ENCODE assay signal across 24 cellular contexts in the genomic region with DNA sequence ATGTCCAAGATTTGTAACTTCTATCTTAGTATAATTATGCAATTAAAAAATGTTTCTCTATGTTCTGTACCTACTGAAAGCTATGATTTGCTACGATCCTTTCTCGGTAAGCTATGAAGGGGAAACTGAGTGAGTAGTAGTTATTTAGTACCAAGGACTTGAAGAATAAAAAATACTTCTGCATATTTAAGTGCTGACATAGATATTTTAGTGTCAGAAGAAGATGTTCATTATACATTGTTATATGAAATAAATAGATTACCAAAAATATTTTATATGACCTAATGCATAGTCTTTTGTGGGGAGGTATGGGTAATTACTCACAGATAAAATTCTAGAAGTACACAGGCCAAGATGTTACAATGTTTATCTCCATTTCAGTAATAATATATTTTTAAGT. TPM values are rescaled to one million over a fixed set of nuclear protein-coding genes. Genes with fewer than 3 reads are reported as not detected.
DNase-seq lines count a peak whose midpoint lies in the region; ATAC-seq, FAIRE-seq and TF ChIP-seq lines count a peak whose summit lies in the region.
"Had no signal": no experiment of that assay in that cellular context is flagged by ENCODE, and none has a peak within 500 bp of the region (broad histone marks: within the 10 kb centered on the region; RNA-seq: fewer than 3 reads in every experiment).

No MANE protein-coding gene starts in this region.

- H3K9ac ChIP-seq in HepG2 (ENCODE audit: insufficient read depth, low read depth, low read length), result no peak overlapping the region
- H3K9ac ChIP-seq: BLaER1 had no signal

- H3K4me2 ChIP-seq in HepG2 (ENCODE audit: low read depth, low read length), result no peak overlapping the region
- H3K4me2 ChIP-seq: BLaER1 had no signal

- H3K27me3 ChIP-seq in HepG2 (ENCODE audit: control insufficient read depth in 1 of 2, insufficient read depth in 2 of 2, low read length in 2 of 2) (no peaks in the 10 kb centered on the region), right lobe of liver (no peaks in the 10 kb centered on the region)
- H3K27me3 ChIP-seq: BE2C, BLaER1 had no signal

- no peak for TF ChIP-seq EP300 in HepG2 (IDR thresholded peaks at IDR 0.05; ENCODE audit: low read depth in 2 of 2, low read length in 2 of 2)
- TF ChIP-seq EP300 in HepG2 (CRISPR knock-in tag; IDR thresholded peaks at IDR 0.05; ENCODE audit: borderline replicate concordance), result no peak

- TF ChIP-seq RAD21 in HepG2 (CRISPR knock-in tag; IDR thresholded peaks at IDR 0.05), result no peak

- H3K27ac ChIP-seq in HepG2 (ENCODE audit: extremely low read length, insufficient read depth, low read length) (no peak overlapping the region), right lobe of liver (no peak overlapping the region), VCaP (peak overlapping the region; percentile 62)
- H3K27ac ChIP-seq: 22Rv1, BLaER1 had no signal

- H4K20me1 ChIP-seq in HepG2 (ENCODE audit: insufficient read depth, low read length), result no peaks in the 10 kb centered on the region
- H4K20me1 ChIP-seq: BLaER1 had no signal

- TF ChIP-seq CTCF in HepG2 (CRISPR knock-in tag; IDR thresholded peaks at IDR 0.05), result no peak
- no peak for TF ChIP-seq CTCF in right lobe of liver (IDR thresholded peaks at IDR 0.05)
- no peak for TF ChIP-seq CTCF in VCaP (conservative IDR thresholded peaks at IDR 0.05)

- no TSS peak for BruUV-seq in HepG2 (replicated peaks; lab: Mats Ljungman, UMichigan)

- no peaks in the 10 kb centered on the region for H3K9me3 ChIP-seq in HepG2 (ENCODE audit: low read length)
- H3K9me3 ChIP-seq in right lobe of liver, result no peaks in the 10 kb centered on the region
- H3K9me3 ChIP-seq: BE2C, BLaER1 had no signal

- H2AFZ ChIP-seq in HepG2 (ENCODE audit: low read length), result no peak overlapping the region

- in situ Hi-C loops in HepG2 (cut with HindIII; ENCODE audit: extremely low pct_ligation_motif_present, low pct_unique_long_range_greater_than_20kb), result no loop called here

- TF ChIP-seq POLR2A in HepG2 (IDR thresholded peaks at IDR 0.05; ENCODE audit: insufficient read depth in 1 of 2, low read depth in 2 of 2, low read length in 2 of 2), result no peak
- TF ChIP-seq POLR2A in right lobe of liver (IDR thresholded peaks at IDR 0.05), result no peak

- POLR2A ChIA-PET in HepG2 (lab: Yijun Ruan, JAX), result no interaction called here

- CTCF ChIA-PET in HepG2 (lab: Yijun Ruan, JAX; ENCODE audit: low intra/inter-chr PET ratio, low total read pairs), result no interaction called here

- ATAC-seq in HepG2, result no peak
- no peak for ATAC-seq in right lobe of liver
- ATAC-seq: GM12878 had no signal

- WGBS in HepG2 (ENCODE audit: low lambda C conversion rate), result 2% methylated on average over 2 of the region's 2 CpGs
- 54% methylated on average over 2 of the region's 2 CpGs for WGBS in right lobe of liver (ENCODE audit: insufficient coverage, low coverage, low lambda C conversion rate, missing lambda C conversion rate)

- DNase-seq in HepG2 (ENCODE audit: low spot score) (no peak), right lobe of liver (no peak), NCI-H82 treated with DMSO at 0.1 percent for 48 hours (lab: John Stamatoyannopoulos, UW; ENCODE audit: unreplicated experiment) (no peak)
- DNase-seq in stimulated activated CD4-positive, alpha-beta T cell treated with anti-CD3 and anti-CD28 coated beads, Interleukin-4, amount 100 ng/mL, for 24 hours, result no peak
- DNase-seq: ACHN; BE2C; C1 segment of cervical spinal cord; CD4-positive, alpha-beta memory T cell; CD4-positive, CD25-positive, alpha-beta regulatory T cell; CD8-positive, alpha-beta memory T cell; COR-L47; DMS 273 treated with DMSO at 0.1 percent for 48 hours; DMS153; DMS53; DMS79; DND-41; EL; GDM1 had no signal

- H3K4me1 ChIP-seq in HepG2 (ENCODE audit: insufficient read depth, low read length) (no peaks in the 10 kb centered on the region), right lobe of liver (no peaks in the 10 kb centered on the region)
- H3K4me1 ChIP-seq: BE2C, BLaER1 had no signal

- intact Hi-C loops in HepG2 (cut with micrococcal nuclease; ENCODE audit: unreplicated experiment), result no loop called here
- intact Hi-C loops in right lobe of liver (cut with DNase I), result no loop called here

- H3K36me3 ChIP-seq in HepG2 (replicated peaks in 1 of 2; ENCODE audit: control insufficient read depth in 1 of 2, insufficient read depth in 2 of 2, low read length in 2 of 2) (no peaks in the 10 kb centered on the region), right lobe of liver (no peaks in the 10 kb centered on the region)
- H3K36me3 ChIP-seq: BE2C, BLaER1 had no signal

- FAIRE-seq in HepG2 (lab: Jason Lieb, UNC), result no peak
- FAIRE-seq: GM12878, GM12892, GM18507 had no signal

- H3K4me3 ChIP-seq in HepG2 (replicated peaks in 1 of 3; ENCODE audit: insufficient read depth in 1 of 3, low read depth in 2 of 3, low read length in 3 of 3) (no peak overlapping the region), right lobe of liver (no peak overlapping the region)
- H3K4me3 ChIP-seq: BLaER1, GM12878 had no signal

- H3K79me2 ChIP-seq in HepG2 (ENCODE audit: insufficient read depth, low read length), result no peaks in the 10 kb centered on the region

TF ChIP-seq in HepG2, 621 proteins besides CTCF, POLR2A, EP300 and RAD21:
- TF ChIP-seq MAFK (conservative IDR thresholded peaks at IDR 0.05 in 1 of 2, IDR thresholded peaks at IDR 0.05 in 1 of 2; ENCODE audit: low read length in 2 of 2) (peak in 1 of 2 experiments; percentile 67; a peak in 2 of 4 replicates), ZMAT3 (CRISPR knock-in tag; conservative IDR thresholded peaks at IDR 0.05) (no peak), NR2C2 (CRISPR knock-in tag; IDR thresholded peaks at IDR 0.05; ENCODE audit: borderline replicate concordance) (no peak), MAFF (IDR thresholded peaks at IDR 0.05; ENCODE audit: low read depth, low read length) (peak; percentile 28; the same call in 1 of the 2 replicates), ZNF34 (CRISPR knock-in tag; IDR thresholded peaks at IDR 0.05; ENCODE audit: borderline replicate concordance) (no peak)
- TF ChIP-seq, protein P1, sequence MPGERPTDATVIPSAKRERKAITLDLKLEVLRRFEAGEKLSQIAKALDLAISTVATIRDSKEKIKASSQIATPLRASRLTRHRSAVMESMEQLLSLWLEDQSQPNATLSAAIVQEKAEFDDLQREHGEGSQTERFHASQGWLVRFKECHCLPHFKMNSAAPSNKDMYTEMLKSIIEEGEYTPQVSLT (CRISPR knock-in tag; IDR thresholded peaks at IDR 0.05; ENCODE audit: borderline replicate concordance, low read depth), result no peak
- TF ChIP-seq, protein P2, sequence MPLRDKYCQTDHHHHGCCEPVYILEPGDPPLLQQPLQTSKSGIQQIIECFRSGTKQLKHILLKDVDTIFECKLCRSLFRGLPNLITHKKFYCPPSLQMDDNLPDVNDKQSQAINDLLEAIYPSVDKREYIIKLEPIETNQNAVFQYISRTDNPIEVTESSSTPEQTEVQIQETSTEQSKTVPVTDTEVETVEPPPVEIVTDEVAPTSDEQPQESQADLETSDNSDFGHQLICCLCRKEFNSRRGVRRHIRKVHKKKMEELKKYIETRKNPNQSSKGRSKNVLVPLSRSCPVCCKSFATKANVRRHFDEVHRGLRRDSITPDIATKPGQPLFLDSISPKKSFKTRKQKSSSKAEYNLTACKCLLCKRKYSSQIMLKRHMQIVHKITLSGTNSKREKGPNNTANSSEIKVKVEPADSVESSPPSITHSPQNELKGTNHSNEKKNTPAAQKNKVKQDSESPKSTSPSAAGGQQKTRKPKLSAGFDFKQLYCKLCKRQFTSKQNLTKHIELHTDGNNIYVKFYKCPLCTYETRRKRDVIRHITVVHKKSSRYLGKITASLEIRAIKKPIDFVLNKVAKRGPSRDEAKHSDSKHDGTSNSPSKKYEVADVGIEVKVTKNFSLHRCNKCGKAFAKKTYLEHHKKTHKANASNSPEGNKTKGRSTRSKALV (CRISPR knock-in tag; IDR thresholded peaks at IDR 0.05), result no peak

RNA-seq across cellular contexts. Expression of a gene that starts 39.0 kb away (rescaled TPM):
- total RNA-seq in HepG2 (2016; rRNA removed; fragmentation: Illumina TruSeq; extraction: Trizol), result 0.06 and 0.11 TPM in 2 replicates
- under 0.01 TPM in 1 of 2 replicates, not detected in the other for total RNA-seq in HepG2 (2016; cell fraction: cytosol; rRNA removed; fragmentation: Illumina TruSeq; extraction: Trizol; ENCODE audit: low read depth)
- 0.03 and 0.13 TPM in 2 replicates for total RNA-seq in HepG2 (2016; cell fraction: insoluble cytoplasmic fraction; rRNA removed; fragmentation: Illumina TruSeq; extraction: Trizol)
- 0.03 TPM in 2 replicates for total RNA-seq in HepG2 (2016; cell fraction: membrane; rRNA removed; fragmentation: Illumina TruSeq; extraction: Trizol)
- total RNA-seq in HepG2 (2016; cell fraction: nucleus; rRNA removed; fragmentation: Illumina TruSeq; extraction: Trizol), result 0.22 TPM in 2 replicates
- polyA plus RNA-seq in HepG2 (2011; rRNA removed), result 0.07 TPM in 2 replicates
- polyA plus RNA-seq in HepG2 (2011; cell fraction: cytosol; rRNA removed), result 0.03 and 0.04 TPM in 2 replicates
- polyA plus RNA-seq in HepG2 (2011; cell fraction: nucleus; rRNA removed), result 0.05 and 0.07 TPM in 2 replicates
- polyA plus RNA-seq in HepG2 (2012), result 0.12 TPM in 2 replicates
- polyA plus RNA-seq in HepG2 (2016; cell fraction: cytosol; fragmentation: Illumina TruSeq; extraction: Trizol; ENCODE audit: low read depth), result 0.01 and 0.02 TPM in 2 replicates
- 0.03 and 0.07 TPM in 2 replicates for polyA plus RNA-seq in HepG2 (2016; cell fraction: insoluble cytoplasmic fraction; fragmentation: Illumina TruSeq; extraction: Trizol; ENCODE audit: low read depth)
- polyA plus RNA-seq in HepG2 (2016; cell fraction: membrane; fragmentation: Illumina TruSeq; extraction: Trizol; ENCODE audit: low read depth), result 0.02 and 0.03 TPM in 2 replicates
- polyA plus RNA-seq in HepG2 (2016; cell fraction: nucleus; fragmentation: Illumina TruSeq; extraction: Trizol; ENCODE audit: insufficient read depth, low read depth), result 0.07 and 0.16 TPM in 2 replicates
- polyA minus RNA-seq in HepG2 (2011; rRNA and poly(A)+ RNA removed; ENCODE audit: low replicate concordance), result 0.04 and 24.5 TPM in 2 replicates
- 0.18 and 0.30 TPM in 2 replicates for polyA minus RNA-seq in HepG2 (2011; cell fraction: cytosol; rRNA and poly(A)+ RNA removed)
- polyA minus RNA-seq in HepG2 (2011; cell fraction: nucleus; rRNA and poly(A)+ RNA removed), result 0.52 and 0.99 TPM in 2 replicates
- total RNA-seq in right lobe of liver, result 1 to 10 TPM; 2.1 to 6.2 (median 4.3) TPM
- polyA plus RNA-seq: GM12878 had no signal
